In the genomic region with DNA sequence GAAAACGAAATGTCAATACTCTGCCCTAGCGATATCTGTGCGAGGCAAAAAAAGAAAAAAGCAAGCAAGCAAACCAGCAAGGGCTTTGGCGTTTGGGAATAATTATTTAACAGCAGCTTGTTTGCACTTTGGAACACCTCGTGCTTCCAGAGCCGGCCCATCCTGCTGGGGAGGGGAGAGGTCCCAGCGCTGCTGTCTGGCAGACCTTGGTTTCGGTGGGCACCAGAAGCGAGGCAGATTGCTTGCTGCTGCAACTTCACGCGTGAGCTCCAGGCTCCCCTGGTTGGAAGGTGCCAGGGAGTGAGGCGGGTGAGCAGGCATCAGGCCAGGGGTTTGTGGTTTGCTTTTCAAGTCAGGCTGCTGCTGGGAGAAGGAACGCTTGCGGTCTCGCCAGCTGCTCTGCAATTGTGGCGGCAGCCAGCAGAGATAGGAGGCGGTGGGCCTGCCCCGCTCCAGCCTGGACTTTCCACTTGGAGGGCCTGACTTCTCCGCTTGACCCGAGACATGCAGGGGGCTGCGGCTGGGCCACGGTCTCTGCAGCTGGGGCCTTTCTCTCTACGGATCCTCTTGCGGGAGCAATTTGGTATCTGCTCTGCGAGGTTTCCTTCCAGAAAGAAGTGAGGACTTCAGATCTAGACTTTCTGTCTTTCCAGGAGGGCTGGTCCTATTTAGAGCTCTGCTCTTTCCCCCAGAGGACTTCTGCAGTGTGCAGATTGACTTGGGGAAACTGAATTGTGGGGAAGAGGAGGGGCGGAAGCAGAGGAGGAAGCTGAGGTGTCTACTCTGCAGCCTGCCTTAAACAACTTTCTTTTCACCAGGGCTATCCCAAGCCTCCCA, we compare ENCODE assay signal across 8 cellular contexts.
DNase-seq lines count a peak whose midpoint lies in the region; ATAC-seq, FAIRE-seq and TF ChIP-seq lines count a peak whose summit lies in the region.

No MANE protein-coding gene starts in this region.

- 6% methylated on average over 9 of the region's 26 CpGs; no CpG with 5 or more reads in 1 of the 2 experiments for WGBS in IMR-90 (ENCODE audit: extremely low coverage in 2 of 2, insufficient read length in 1 of 2), 2 experiments

- H3K79me1 ChIP-seq in IMR-90 (ENCODE audit: low read depth in 1 of 2, low read length in 2 of 2): peaks cover 0 to 25% of the 10 kb centered on the region in 2 experiments; a peak in 2 of 4 replicates

- H4K8ac ChIP-seq in IMR-90 (ENCODE audit: low read depth in 2 of 2, low read length in 2 of 2): peak overlapping the region; percentile 17 to 33; a peak in 3 of 4 replicates

- H3K27me3 Mint-ChIP-seq in MCF 10A (ENCODE audit: insufficient read depth, unreplicated experiment): no peaks in the 10 kb centered on the region

- no peak for TF ChIP-seq RAD21 in IMR-90 (IDR thresholded peaks at IDR 0.05; ENCODE audit: low read length)

- in situ Hi-C loops in IMR-90 (cut with MboI; ENCODE audit: low sequenced_read_pairs): no loop called here

- H3K4me2 ChIP-seq in IMR-90 (ENCODE audit: low read depth, low read length): peak overlapping the region; percentile 88

- peak; percentile 66 for DNase-seq in GM04504 (ENCODE audit: low read depth)
- DNase-seq in IMR-90: peak; percentile 95
- peak; percentile 2 for DNase-seq in T-helper 9 cell
- DNase-seq in MCF 10A (ENCODE audit: unreplicated experiment): peak; percentile 82
- peak; percentile 92 for DNase-seq in kidney
- DNase-seq in stimulated activated CD4-positive, alpha-beta T cell treated with anti-CD3 and anti-CD28 coated beads, Interleukin-15, amount 100 ng/mL, for 24 hours: peak; percentile 55

- no peaks in the 10 kb centered on the region for H4K20me1 ChIP-seq in IMR-90 (ENCODE audit: insufficient read depth, low read length)

- H3K4me3 Mint-ChIP-seq in MCF 10A (ENCODE audit: unreplicated experiment): peak overlapping the region; percentile 71

- H4K91ac ChIP-seq in IMR-90 (ENCODE audit: insufficient read depth, low read depth, low read length): peak overlapping the region; percentile 61

- BruUV-seq in IMR-90 (replicated peaks; lab: Mats Ljungman, UMichigan) (no TSS peak), MCF 10A (replicated peaks; lab: Mats Ljungman, UMichigan) (no TSS peak)

- H3K9ac ChIP-seq in IMR-90 (ENCODE audit: low read depth, low read length) (peak overlapping the region; percentile 43), kidney (ENCODE audit: low read length in 2 of 2) (peak overlapping the region; percentile 19 to 61)

- H4K5ac ChIP-seq in IMR-90 (ENCODE audit: low read depth, low read length): peak overlapping the region; percentile 19

- H3K4me1 ChIP-seq in IMR-90 (ENCODE audit: control insufficient read depth, insufficient read depth, low read length) (peaks cover 33% of the 10 kb centered on the region), kidney (ENCODE audit: control insufficient read depth in 1 of 2, insufficient read depth in 1 of 2, low read depth in 1 of 2, low read length in 2 of 2) (peaks cover 20 to 26% of the 10 kb centered on the region in 2 donors)

- dilution Hi-C loops in IMR-90 (cut with HindIII; ENCODE audit: low sequenced_read_pairs, unreplicated experiment): no loop called here

- TF ChIP-seq CTCF in IMR-90 (conservative IDR thresholded peaks at IDR 0.05; ENCODE audit: low read depth, low read length): no peak
- TF ChIP-seq CTCF in MCF 10A (IDR thresholded peaks at IDR 0.05; ENCODE audit: unreplicated experiment): no peak
- TF ChIP-seq CTCF in kidney (IDR thresholded peaks at IDR 0.05; ENCODE audit: borderline replicate concordance, extremely low read depth, insufficient read depth): no peak

- H3K4me1 Mint-ChIP-seq in MCF 10A (ENCODE audit: insufficient read depth, unreplicated experiment): peaks cover 12% of the 10 kb centered on the region

- POLR2A ChIA-PET in IMR-90 (lab: Charles Lee; ENCODE audit: unreplicated experiment): interaction anchor here (0.6 to 1.1 kb wide), 2 partner anchors 11 to 115 kb away, joined by 3 to 4 read pairs; no protein-coding TSS in a partner anchor
- POLR2A ChIA-PET in MCF 10A (lab: Yijun Ruan, JAX): interaction anchor here (0.7 kb wide), 1 partner anchor 15 kb away, joined by 3 read pairs; no protein-coding TSS in a partner anchor

- intact Hi-C loops in IMR-90 (cut with micrococcal nuclease): loop anchor here (5.0 kb wide), 1 partner anchor 34 kb away; no protein-coding TSS in a partner anchor
- intact Hi-C loops in MCF 10A (cut with micrococcal nuclease): no loop called here
- intact Hi-C loops in kidney (cut with DNase I): no loop called here

- H3K27ac ChIP-seq in IMR-90 (ENCODE audit: insufficient read depth, low read length) (peak overlapping the region; percentile 46), kidney (ENCODE audit: low read depth in 2 of 2, low read length in 2 of 2) (peak overlapping the region; percentile 74 to 88)

- no peaks in the 10 kb centered on the region for H3K27me3 ChIP-seq in IMR-90 (ENCODE audit: control insufficient read depth, insufficient read depth, low read length)

- peak overlapping the region; percentile 55 for H3K18ac ChIP-seq in IMR-90 (ENCODE audit: low read depth, low read length)

- peak overlapping the region; percentile 76 for H2BK120ac ChIP-seq in IMR-90 (ENCODE audit: low read depth, low read length)

- FAIRE-seq in kidney (lab: Jason Lieb, UNC): no peak

- peak; percentile 77 for ATAC-seq in IMR-90 (ENCODE audit: low read depth)
- ATAC-seq in HG02884 (IDR thresholded peaks at IDR 0.05; ENCODE audit: unreplicated experiment): no peak
- ATAC-seq in GM19035 (IDR thresholded peaks at IDR 0.05; ENCODE audit: unreplicated experiment): no peak

- peak overlapping the region; percentile 47; the same call in 1 of the 2 replicates for H3K14ac ChIP-seq in IMR-90 (replicated peaks; ENCODE audit: low read depth, low read length)

- H2AK5ac ChIP-seq in IMR-90 (ENCODE audit: low read depth, low read length): peak overlapping the region; percentile 63

- H3K36me3 ChIP-seq in IMR-90 (ENCODE audit: control insufficient read depth, insufficient read depth, low read length) (no peaks in the 10 kb centered on the region), kidney (ENCODE audit: control insufficient read depth in 1 of 2, insufficient read depth in 2 of 2, low read length in 2 of 2) (no peaks in the 10 kb centered on the region)

- CTCF ChIA-PET in IMR-90 (lab: Yijun Ruan, JAX) (interaction anchor here (0.5 to 0.7 kb wide), 2 partner anchors 10 to 24 kb away, joined by 3 read pairs; no protein-coding TSS in a partner anchor), MCF 10A (lab: Yijun Ruan, JAX) (interaction anchor here (0.7 to 1.2 kb wide), 2 partner anchors 10 to 1385 kb away, joined by 5 read pairs; no protein-coding TSS in a partner anchor)

- no peak overlapping the region for H3K27ac Mint-ChIP-seq in MCF 10A (ENCODE audit: low read depth, unreplicated experiment)

- peak overlapping the region; percentile 24; the same call in 1 of the 2 replicates for H2BK20ac ChIP-seq in IMR-90 (ENCODE audit: low read depth, low read length)

- no peaks in the 10 kb centered on the region for H3K36me3 Mint-ChIP-seq in MCF 10A (ENCODE audit: insufficient read depth, unreplicated experiment)

- H3K4ac ChIP-seq in IMR-90 (ENCODE audit: low read depth, low read length): peak overlapping the region; percentile 77

- H2AFZ ChIP-seq in IMR-90 (replicated peaks; ENCODE audit: low read length, poor library complexity): peak overlapping the region; percentile 73

- H3K9me3 Mint-ChIP-seq in MCF 10A (ENCODE audit: unreplicated experiment): no peaks in the 10 kb centered on the region

- H2AK9ac ChIP-seq in IMR-90 (replicated peaks; ENCODE audit: low read depth, low read length, poor library complexity): peak overlapping the region; percentile 19

- peaks cover 15% of the 10 kb centered on the region for H3K9me1 ChIP-seq in IMR-90 (ENCODE audit: insufficient read depth, low read length)

- peak overlapping the region; percentile 82; the same call in 2 of the 3 replicates for H2BK15ac ChIP-seq in IMR-90 (ENCODE audit: low read depth, low read length)

- TF ChIP-seq POLR2A in IMR-90 (IDR thresholded peaks at IDR 0.05; ENCODE audit: low read depth, low read length): no peak

- peak overlapping the region; percentile 43; the same call in 1 of the 2 replicates for H3K23ac ChIP-seq in IMR-90 (ENCODE audit: low read depth, low read length)

- no peak overlapping the region for H3K56ac ChIP-seq in IMR-90 (ENCODE audit: extremely low read depth, insufficient read depth, low read length)

- peak overlapping the region; percentile 71 for H2BK5ac ChIP-seq in IMR-90 (ENCODE audit: low read depth, low read length, poor library complexity, severe bottlenecking)

- H3K9me3 ChIP-seq in IMR-90 (ENCODE audit: control insufficient read depth, insufficient read depth, low read length) (no peaks in the 10 kb centered on the region), kidney (ENCODE audit: control insufficient read depth in 1 of 2, low read length in 2 of 2) (no peaks in the 10 kb centered on the region)

- H3K4me3 ChIP-seq in IMR-90 (ENCODE audit: insufficient read depth, low read depth, low read length): peak overlapping the region; percentile 14; the same call in 1 of the 2 replicates
- peak overlapping the region; percentile 59 to 65 for H3K4me3 ChIP-seq in kidney (ENCODE audit: low read length in 2 of 2)

TF ChIP-seq in IMR-90, 13 proteins besides CTCF, POLR2A, EP300 and RAD21 (continues in another document):
- TF ChIP-seq, protein P1, sequence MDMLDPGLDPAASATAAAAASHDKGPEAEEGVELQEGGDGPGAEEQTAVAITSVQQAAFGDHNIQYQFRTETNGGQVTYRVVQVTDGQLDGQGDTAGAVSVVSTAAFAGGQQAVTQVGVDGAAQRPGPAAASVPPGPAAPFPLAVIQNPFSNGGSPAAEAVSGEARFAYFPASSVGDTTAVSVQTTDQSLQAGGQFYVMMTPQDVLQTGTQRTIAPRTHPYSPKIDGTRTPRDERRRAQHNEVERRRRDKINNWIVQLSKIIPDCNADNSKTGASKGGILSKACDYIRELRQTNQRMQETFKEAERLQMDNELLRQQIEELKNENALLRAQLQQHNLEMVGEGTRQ (IDR thresholded peaks at IDR 0.05; ENCODE audit: low read depth, low read length): no peak
- 0 out of 2 replicates have a peak, but pooled peaks have one; percentile 67 for TF ChIP-seq MAZ (IDR thresholded peaks at IDR 0.05; ENCODE audit: borderline replicate concordance, low read depth, low read length)
- TF ChIP-seq, protein P2, sequence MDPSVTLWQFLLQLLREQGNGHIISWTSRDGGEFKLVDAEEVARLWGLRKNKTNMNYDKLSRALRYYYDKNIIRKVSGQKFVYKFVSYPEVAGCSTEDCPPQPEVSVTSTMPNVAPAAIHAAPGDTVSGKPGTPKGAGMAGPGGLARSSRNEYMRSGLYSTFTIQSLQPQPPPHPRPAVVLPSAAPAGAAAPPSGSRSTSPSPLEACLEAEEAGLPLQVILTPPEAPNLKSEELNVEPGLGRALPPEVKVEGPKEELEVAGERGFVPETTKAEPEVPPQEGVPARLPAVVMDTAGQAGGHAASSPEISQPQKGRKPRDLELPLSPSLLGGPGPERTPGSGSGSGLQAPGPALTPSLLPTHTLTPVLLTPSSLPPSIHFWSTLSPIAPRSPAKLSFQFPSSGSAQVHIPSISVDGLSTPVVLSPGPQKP (IDR thresholded peaks at IDR 0.05; ENCODE audit: borderline replicate concordance, low read depth, low read length): no peak
- peak; percentile 68; the same call in 1 of the 2 replicates for TF ChIP-seq MXI1 (IDR thresholded peaks at IDR 0.05; ENCODE audit: borderline replicate concordance, low read depth, low read length)
- 0 out of 2 replicates have a peak, but pooled peaks have one; percentile 40 for TF ChIP-seq CHD1 (IDR thresholded peaks at IDR 0.05; ENCODE audit: low read depth, low read length)

Comparison
In these comparisons a context has a peak if more than half of its experiments do, and no peak if none do; other contexts are left out.
1. DNase-seq: peak in every context shown above with its lines; median percentile 95 in IMR-90; 92 in kidney; 82 in MCF 10A; 66 in GM04504; 55 in stimulated activated CD4-positive, alpha-beta T cell treated with anti-CD3 and anti-CD28 coated beads, Interleukin-15, amount 100 ng/mL, for 24 hours; 2 in T-helper 9 cell.